ENCODE assay signal across 23 cellular contexts in the genomic region with DNA sequence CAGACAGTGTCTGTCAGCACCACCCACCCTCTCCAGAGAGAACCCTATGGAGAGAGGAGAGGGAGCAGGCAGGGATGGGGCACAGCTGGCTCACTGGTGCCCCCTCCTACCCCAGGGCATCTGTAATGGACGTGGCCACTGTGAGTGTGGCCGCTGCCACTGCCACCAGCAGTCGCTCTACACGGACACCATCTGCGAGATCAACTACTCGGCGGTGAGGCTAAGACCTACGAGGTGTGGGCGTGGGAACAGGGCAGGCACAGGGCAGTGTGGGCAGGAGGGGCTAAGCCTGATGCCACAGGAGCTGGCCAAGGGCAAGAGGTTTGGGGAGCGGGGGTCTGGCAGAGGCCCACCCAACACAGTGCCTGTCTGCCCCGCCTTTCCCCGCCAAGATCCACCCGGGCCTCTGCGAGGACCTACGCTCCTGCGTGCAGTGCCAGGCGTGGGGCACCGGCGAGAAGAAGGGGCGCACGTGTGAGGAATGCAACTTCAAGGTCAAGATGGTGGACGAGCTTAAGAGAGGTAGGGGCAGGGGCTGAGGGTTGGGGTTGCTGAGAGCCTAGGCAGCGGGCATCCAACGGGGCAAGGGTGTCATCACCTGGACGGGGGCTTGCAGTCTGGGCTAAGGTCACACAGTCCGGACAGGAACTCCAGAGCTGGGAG. TPM values are rescaled to one million over a fixed set of nuclear protein-coding genes. Genes with fewer than 3 reads are reported as not detected.
A peak's percentile ranks its signal among the peaks of the same experiment; 100 is the strongest.
DNase-seq lines count a peak whose midpoint lies in the region; ATAC-seq and TF ChIP-seq lines count a peak whose summit lies in the region.
"Had no signal": no experiment of that assay in that cellular context is flagged by ENCODE, and none has a peak within 500 bp of the region (broad histone marks: within the 10 kb centered on the region; RNA-seq: fewer than 3 reads in every experiment).

No MANE protein-coding gene starts in this region.

- H3K4me1 ChIP-seq in BLaER1 treated with 17β-estradiol and CSF1 and Interleukin-3, amounts not matched to agents 10 nM and 100 nM, result peaks cover 24 to 65% (median 37%) of the 10 kb centered on the region in 10 experiments
- H3K4me1 ChIP-seq: HAP-1 had no signal

- no peaks in the 10 kb centered on the region for H4K20me1 ChIP-seq in BLaER1 treated with 17β-estradiol and CSF1 and Interleukin-3, amounts not matched to agents 10 nM and 100 nM

- H3K27ac Mint-ChIP-seq in WTC11, result peak overlapping the region; percentile 53; the same call in 1 of the 2 replicates
- H3K27ac Mint-ChIP-seq: B cell; CD4-positive, CD25-positive, alpha-beta regulatory T cell had no signal

- no peak for TF ChIP-seq CTCF in WTC11 (IDR thresholded peaks at IDR 0.05)

- H3K9me3 Mint-ChIP-seq in WTC11, result no peaks in the 10 kb centered on the region
- H3K9me3 Mint-ChIP-seq: CD4-positive, CD25-positive, alpha-beta regulatory T cell had no signal

- no peak overlapping the region for H3K4me3 Mint-ChIP-seq in WTC11
- H3K4me3 Mint-ChIP-seq: B cell; CD4-positive, CD25-positive, alpha-beta regulatory T cell had no signal

- peak overlapping the region in 4 of 11 experiments; percentile 77 to 88 (median 80); a peak in 8 of 22 replicates for H3K4me2 ChIP-seq in BLaER1 treated with 17β-estradiol and CSF1 and Interleukin-3, amounts not matched to agents 10 nM and 100 nM
- H3K4me2 ChIP-seq: A549, SK-N-SH had no signal

- CTCF ChIA-PET in WTC11 (lab: Charles Lee), result interaction anchor here (3.6 to 13.2 kb wide), 2 partner anchors 12 to 103 kb away, joined by 27 to 105 read pairs; a partner anchor contains a TSS

- H3K27ac ChIP-seq in BLaER1 treated with 17β-estradiol and CSF1 and Interleukin-3, amounts not matched to agents 10 nM and 100 nM, result peak overlapping the region in 8 of 11 experiments; percentile 59 to 90 (median 80); a peak in 14 of 22 replicates
- H3K27ac ChIP-seq in layer of hippocampus (ENCODE audit: low read depth, low read length), result peak overlapping the region; percentile 57
- H3K27ac ChIP-seq: A549 had no signal

- POLR2A ChIA-PET in WTC11 (lab: Charles Lee), result no interaction called here

- peak overlapping the region in 1 of 11 experiments; percentile 69; a peak in 2 of 22 replicates for H3K9ac ChIP-seq in BLaER1 treated with 17β-estradiol and CSF1 and Interleukin-3, amounts not matched to agents 10 nM and 100 nM
- H3K9ac ChIP-seq: SK-N-SH had no signal

- no peaks in the 10 kb centered on the region for H3K4me1 Mint-ChIP-seq in WTC11

- no peaks in the 10 kb centered on the region for H3K9me3 ChIP-seq in BLaER1 treated with 17β-estradiol and CSF1 and Interleukin-3, amounts not matched to agents 10 nM and 100 nM (replicated peaks in 1 of 11)
- H3K9me3 ChIP-seq: A549, HAP-1, SK-N-SH had no signal

- no peak for ATAC-seq in WTC11

- no peaks in the 10 kb centered on the region for H3K27me3 ChIP-seq in BLaER1 treated with 17β-estradiol and CSF1 and Interleukin-3, amounts not matched to agents 10 nM and 100 nM
- H3K27me3 ChIP-seq in H7 (ENCODE audit: control insufficient read depth, insufficient read depth, low read length) (no peaks in the 10 kb centered on the region), layer of hippocampus (ENCODE audit: control insufficient read depth, insufficient read depth, low read length) (no peaks in the 10 kb centered on the region)

- no peaks in the 10 kb centered on the region for H3K27me3 Mint-ChIP-seq in WTC11 (ENCODE audit: low read depth)
- H3K27me3 Mint-ChIP-seq: B cell had no signal

- no peak overlapping the region for H3K4me3 ChIP-seq in BLaER1 treated with 17β-estradiol and CSF1 and Interleukin-3, amounts not matched to agents 10 nM and 100 nM
- no peak overlapping the region for H3K4me3 ChIP-seq in H7 (ENCODE audit: insufficient read depth, low read depth, low read length)
- H3K4me3 ChIP-seq: A549, HAP-1 had no signal

- no peaks in the 10 kb centered on the region for H3K36me3 ChIP-seq in BLaER1 treated with 17β-estradiol and CSF1 and Interleukin-3, amounts not matched to agents 10 nM and 100 nM
- H3K36me3 ChIP-seq in H7 (replicated peaks; ENCODE audit: control insufficient read depth, insufficient read depth, low read length), result no peaks in the 10 kb centered on the region
- H3K36me3 ChIP-seq: HAP-1 had no signal

- DNase-seq in H7, result peak; percentile 55
- no peak for DNase-seq in WTC11 (ENCODE audit: low spot score)
- no peak for DNase-seq in NCI-H1694 treated with DMSO at 0.1 percent for 48 hours (lab: John Stamatoyannopoulos, UW)
- no peak for DNase-seq in NCI-H128 (lab: John Stamatoyannopoulos, UW; ENCODE audit: unreplicated experiment)
- DNase-seq in UCSD-AML1 (lab: John Stamatoyannopoulos, UW; ENCODE audit: unreplicated experiment), result no peak
- DNase-seq: CD4-positive, CD25-positive, alpha-beta regulatory T cell; DMS79; Karpas-422; MV-4-11; NCI-H1105 treated with DMSO at 0.1 percent for 48 hours; NCI-H1694; NCI-H2081 treated with DMSO at 0.1 percent for 48 hours; NCI-H2171 treated with DMSO at 0.1 percent for 48 hours; NCI-H446 treated with DMSO at 0.1 percent for 48 hours; NCI-H526 treated with DMSO at 0.1 percent for 48 hours; OCI-M1; SHP77 treated with DMSO at 0.1 percent for 48 hours; SK-N-SH had no signal

- H3K36me3 Mint-ChIP-seq in WTC11, result no peaks in the 10 kb centered on the region
- H3K36me3 Mint-ChIP-seq: CD4-positive, CD25-positive, alpha-beta regulatory T cell had no signal

TF ChIP-seq in WTC11, 78 proteins besides CTCF, POLR2A, EP300 and RAD21 (continues in another document):
- TF ChIP-seq, protein P1, sequence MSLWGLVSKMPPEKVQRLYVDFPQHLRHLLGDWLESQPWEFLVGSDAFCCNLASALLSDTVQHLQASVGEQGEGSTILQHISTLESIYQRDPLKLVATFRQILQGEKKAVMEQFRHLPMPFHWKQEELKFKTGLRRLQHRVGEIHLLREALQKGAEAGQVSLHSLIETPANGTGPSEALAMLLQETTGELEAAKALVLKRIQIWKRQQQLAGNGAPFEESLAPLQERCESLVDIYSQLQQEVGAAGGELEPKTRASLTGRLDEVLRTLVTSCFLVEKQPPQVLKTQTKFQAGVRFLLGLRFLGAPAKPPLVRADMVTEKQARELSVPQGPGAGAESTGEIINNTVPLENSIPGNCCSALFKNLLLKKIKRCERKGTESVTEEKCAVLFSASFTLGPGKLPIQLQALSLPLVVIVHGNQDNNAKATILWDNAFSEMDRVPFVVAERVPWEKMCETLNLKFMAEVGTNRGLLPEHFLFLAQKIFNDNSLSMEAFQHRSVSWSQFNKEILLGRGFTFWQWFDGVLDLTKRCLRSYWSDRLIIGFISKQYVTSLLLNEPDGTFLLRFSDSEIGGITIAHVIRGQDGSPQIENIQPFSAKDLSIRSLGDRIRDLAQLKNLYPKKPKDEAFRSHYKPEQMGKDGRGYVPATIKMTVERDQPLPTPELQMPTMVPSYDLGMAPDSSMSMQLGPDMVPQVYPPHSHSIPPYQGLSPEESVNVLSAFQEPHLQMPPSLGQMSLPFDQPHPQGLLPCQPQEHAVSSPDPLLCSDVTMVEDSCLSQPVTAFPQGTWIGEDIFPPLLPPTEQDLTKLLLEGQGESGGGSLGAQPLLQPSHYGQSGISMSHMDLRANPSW (CRISPR knock-in tag; conservative IDR thresholded peaks at IDR 0.05; ENCODE audit: low read depth), result no peak
- TF ChIP-seq, protein P2, sequence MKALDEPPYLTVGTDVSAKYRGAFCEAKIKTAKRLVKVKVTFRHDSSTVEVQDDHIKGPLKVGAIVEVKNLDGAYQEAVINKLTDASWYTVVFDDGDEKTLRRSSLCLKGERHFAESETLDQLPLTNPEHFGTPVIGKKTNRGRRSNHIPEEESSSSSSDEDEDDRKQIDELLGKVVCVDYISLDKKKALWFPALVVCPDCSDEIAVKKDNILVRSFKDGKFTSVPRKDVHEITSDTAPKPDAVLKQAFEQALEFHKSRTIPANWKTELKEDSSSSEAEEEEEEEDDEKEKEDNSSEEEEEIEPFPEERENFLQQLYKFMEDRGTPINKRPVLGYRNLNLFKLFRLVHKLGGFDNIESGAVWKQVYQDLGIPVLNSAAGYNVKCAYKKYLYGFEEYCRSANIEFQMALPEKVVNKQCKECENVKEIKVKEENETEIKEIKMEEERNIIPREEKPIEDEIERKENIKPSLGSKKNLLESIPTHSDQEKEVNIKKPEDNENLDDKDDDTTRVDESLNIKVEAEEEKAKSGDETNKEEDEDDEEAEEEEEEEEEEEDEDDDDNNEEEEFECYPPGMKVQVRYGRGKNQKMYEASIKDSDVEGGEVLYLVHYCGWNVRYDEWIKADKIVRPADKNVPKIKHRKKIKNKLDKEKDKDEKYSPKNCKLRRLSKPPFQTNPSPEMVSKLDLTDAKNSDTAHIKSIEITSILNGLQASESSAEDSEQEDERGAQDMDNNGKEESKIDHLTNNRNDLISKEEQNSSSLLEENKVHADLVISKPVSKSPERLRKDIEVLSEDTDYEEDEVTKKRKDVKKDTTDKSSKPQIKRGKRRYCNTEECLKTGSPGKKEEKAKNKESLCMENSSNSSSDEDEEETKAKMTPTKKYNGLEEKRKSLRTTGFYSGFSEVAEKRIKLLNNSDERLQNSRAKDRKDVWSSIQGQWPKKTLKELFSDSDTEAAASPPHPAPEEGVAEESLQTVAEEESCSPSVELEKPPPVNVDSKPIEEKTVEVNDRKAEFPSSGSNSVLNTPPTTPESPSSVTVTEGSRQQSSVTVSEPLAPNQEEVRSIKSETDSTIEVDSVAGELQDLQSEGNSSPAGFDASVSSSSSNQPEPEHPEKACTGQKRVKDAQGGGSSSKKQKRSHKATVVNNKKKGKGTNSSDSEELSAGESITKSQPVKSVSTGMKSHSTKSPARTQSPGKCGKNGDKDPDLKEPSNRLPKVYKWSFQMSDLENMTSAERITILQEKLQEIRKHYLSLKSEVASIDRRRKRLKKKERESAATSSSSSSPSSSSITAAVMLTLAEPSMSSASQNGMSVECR (CRISPR knock-in tag; IDR thresholded peaks at IDR 0.05; ENCODE audit: borderline replicate concordance), result no peak
- TF ChIP-seq, protein P3, sequence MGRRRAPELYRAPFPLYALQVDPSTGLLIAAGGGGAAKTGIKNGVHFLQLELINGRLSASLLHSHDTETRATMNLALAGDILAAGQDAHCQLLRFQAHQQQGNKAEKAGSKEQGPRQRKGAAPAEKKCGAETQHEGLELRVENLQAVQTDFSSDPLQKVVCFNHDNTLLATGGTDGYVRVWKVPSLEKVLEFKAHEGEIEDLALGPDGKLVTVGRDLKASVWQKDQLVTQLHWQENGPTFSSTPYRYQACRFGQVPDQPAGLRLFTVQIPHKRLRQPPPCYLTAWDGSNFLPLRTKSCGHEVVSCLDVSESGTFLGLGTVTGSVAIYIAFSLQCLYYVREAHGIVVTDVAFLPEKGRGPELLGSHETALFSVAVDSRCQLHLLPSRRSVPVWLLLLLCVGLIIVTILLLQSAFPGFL (CRISPR knock-in tag; IDR thresholded peaks at IDR 0.05; ENCODE audit: borderline replicate concordance), result no peak
- TF ChIP-seq NR1H2 (CRISPR knock-in tag; IDR thresholded peaks at IDR 0.05), result no peak

RNA-seq across cellular contexts. Expression of a gene that starts 15.0 kb away (rescaled TPM):
- 0.28 and 0.70 TPM in 2 replicates for total RNA-seq in H7 (2014; rRNA removed; shearing (Covaris generic))
- 9.5 to 11.2 TPM (median 10.6 TPM) in 3 replicates for total RNA-seq in WTC11 (2021)
- total RNA-seq: CD4-positive, CD25-positive, alpha-beta regulatory T cell had no signal

RNA-seq across cellular contexts. Expression of a gene that starts 28.7 kb away (rescaled TPM):
- 43.4 and 47.2 TPM in 2 replicates for total RNA-seq in H7 (2014; rRNA removed; shearing (Covaris generic))
- total RNA-seq in WTC11 (2021), result 42.2 to 49.9 TPM (median 49.4 TPM) in 3 replicates

RNA-seq across cellular contexts. Expression of a gene that starts 48.3 kb away (rescaled TPM):
- 17.9 and 21.7 TPM in 2 replicates for total RNA-seq in H7 (2014; rRNA removed; shearing (Covaris generic))
- 35.0 to 37.8 TPM (median 35.4 TPM) in 3 replicates for total RNA-seq in WTC11 (2021)
